In the genomic region with DNA sequence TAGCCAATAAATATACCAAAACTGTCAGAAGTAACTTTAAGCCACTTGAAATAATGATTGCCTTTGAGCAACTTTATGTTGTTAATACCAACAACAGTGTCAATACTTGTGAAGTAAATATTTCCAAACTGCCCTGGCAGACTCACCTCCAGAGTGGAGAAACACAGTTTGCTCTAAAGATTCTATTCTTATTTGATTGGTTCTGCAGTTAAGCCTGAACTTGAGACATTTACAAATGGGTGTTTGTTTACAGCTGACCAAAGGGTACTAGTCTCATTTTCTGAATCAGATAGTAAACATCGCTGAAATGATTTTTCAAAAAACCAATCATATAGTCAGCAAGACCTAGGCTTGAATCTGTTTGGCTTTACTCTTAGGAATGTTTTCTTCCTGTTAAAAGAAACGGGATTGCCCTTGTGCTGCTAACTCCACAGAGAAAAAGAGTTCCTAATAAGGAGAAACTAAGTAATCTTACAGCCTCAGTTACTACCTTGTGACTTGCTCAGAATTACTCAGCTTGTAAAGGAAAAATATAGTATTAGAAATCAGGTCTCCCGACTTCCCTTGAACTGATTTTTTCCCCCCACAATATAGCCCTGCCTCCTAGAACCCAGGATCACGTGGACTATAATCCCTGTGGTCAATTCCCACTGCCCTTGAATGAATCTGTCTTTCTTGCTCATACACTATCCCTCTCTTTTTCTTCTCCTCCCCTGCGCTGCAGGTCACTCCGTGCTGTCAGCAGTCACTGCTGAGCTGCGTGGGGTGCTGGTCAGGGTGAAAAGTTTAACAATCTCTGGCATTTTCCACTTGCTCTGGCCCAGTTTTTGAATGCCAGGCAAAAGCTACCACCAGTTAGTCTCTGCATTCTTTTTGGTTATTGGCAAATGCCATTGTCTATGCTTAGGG, we compare ENCODE assay signal across 12 cellular contexts. TPM values are rescaled to one million over a fixed set of nuclear protein-coding genes. Genes with fewer than 3 reads are reported as not detected.
DNase-seq lines count a peak whose midpoint lies in the region; ATAC-seq and TF ChIP-seq lines count a peak whose summit lies in the region.
"Had no signal": no experiment of that assay in that cellular context is flagged by ENCODE, and none has a peak within 500 bp of the region (broad histone marks: within the 10 kb centered on the region; RNA-seq: fewer than 3 reads in every experiment).

No MANE protein-coding gene starts in this region.

- no peak overlapping the region for H3K4me3 ChIP-seq in choroid plexus epithelial cell (ENCODE audit: low read depth, low read length)
- no peak overlapping the region for H3K4me3 ChIP-seq in skeletal muscle satellite cell (ENCODE audit: low read length)
- H3K4me3 ChIP-seq in HAP-1, result no peak overlapping the region
- no peak overlapping the region for H3K4me3 ChIP-seq in mucosa of descending colon
- H3K4me3 ChIP-seq: SJSA1 had no signal

- no peak overlapping the region for H3K9ac ChIP-seq in skeletal muscle satellite cell (ENCODE audit: low read depth, low read length)

- H3K36me3 ChIP-seq in skeletal muscle satellite cell (ENCODE audit: insufficient read depth, low read length) (no peaks in the 10 kb centered on the region), HAP-1 (replicated peaks) (no peaks in the 10 kb centered on the region), mucosa of descending colon (ENCODE audit: low read depth) (no peaks in the 10 kb centered on the region)
- H3K36me3 ChIP-seq: SJSA1 had no signal

- H3K9me3 ChIP-seq in skeletal muscle satellite cell (replicated peaks; ENCODE audit: low read length) (no peaks in the 10 kb centered on the region), HAP-1 (no peaks in the 10 kb centered on the region), mucosa of descending colon (no peaks in the 10 kb centered on the region)
- H3K9me3 ChIP-seq: SJSA1 had no signal

- no peak for ATAC-seq in mucosa of descending colon
- ATAC-seq: naive thymus-derived CD8-positive, alpha-beta T cell had no signal

- H3K4me1 ChIP-seq in skeletal muscle satellite cell (ENCODE audit: control insufficient read depth, insufficient read depth, low read length), result peaks cover 19% of the 10 kb centered on the region
- H3K4me1 ChIP-seq in HAP-1, result no peaks in the 10 kb centered on the region
- no peaks in the 10 kb centered on the region for H3K4me1 ChIP-seq in mucosa of descending colon (ENCODE audit: low read depth)

- H3K27me3 ChIP-seq in skeletal muscle satellite cell (ENCODE audit: control insufficient read depth, insufficient read depth, low read length) (no peaks in the 10 kb centered on the region), HAP-1 (ENCODE audit: low read depth) (no peaks in the 10 kb centered on the region)
- H3K27me3 ChIP-seq: SJSA1 had no signal

- TF ChIP-seq CTCF in choroid plexus epithelial cell (conservative IDR thresholded peaks at IDR 0.05; ENCODE audit: low read depth, low read length), result no peak
- TF ChIP-seq CTCF in mucosa of descending colon (IDR thresholded peaks at IDR 0.05), result no peak

- DNase-seq in GM04503 (ENCODE audit: low read depth) (peak; percentile 75), choroid plexus epithelial cell (ENCODE audit: low read depth) (peak; percentile 54), left kidney (ENCODE audit: low read depth, low spot score) (peak; percentile 22), HAP-1 (ENCODE audit: low spot score in 2 of 2) (no peak), mucosa of descending colon (no peak)
- DNase-seq in stimulated activated CD4-positive, alpha-beta T cell treated with anti-CD3 and anti-CD28 coated beads, Interleukin-2, amount 100 ng/mL, for 48 hours, result no peak
- no peak for DNase-seq in NK-92 treated with Interleukin-12 subunit alpha and Interleukin-12 subunit beta, amount 100 ng/mL, for 24 hours (lab: John Stamatoyannopoulos, UW)
- DNase-seq: effector CD4-positive, alpha-beta T cell; naive thymus-derived CD8-positive, alpha-beta T cell; NCI-H2029 had no signal

- peak overlapping the region; percentile 67 for H3K4me2 ChIP-seq in skeletal muscle satellite cell (ENCODE audit: low read length)

- intact Hi-C loops in mucosa of descending colon (cut with DNase I, micrococcal nuclease), result loop anchor here in 1 of 2 donors (10.0 kb wide), 1 partner anchor 61 kb away; no protein-coding TSS in a partner anchor

- in situ Hi-C loops in HAP-1 (cut with MboI; ENCODE audit: low sequenced_read_pairs), result no loop called here

RNA-seq across cellular contexts. Expression of a gene that starts 1.6 kb away (rescaled TPM):
- total RNA-seq in skeletal muscle satellite cell (2012; rRNA removed), result not detected in 2 replicates
- 1 to 10 TPM in 1 of 3 donors, under 1 TPM in 2; 0.75 to 3.8 (median 0.75) TPM for total RNA-seq in mucosa of descending colon
- total RNA-seq: naive thymus-derived CD8-positive, alpha-beta T cell had no signal

RNA-seq across cellular contexts. Expression of a gene that starts 32.0 kb away (rescaled TPM):
- 0.25 TPM in 1 of 2 replicates, not detected in the other for total RNA-seq in skeletal muscle satellite cell (2012; rRNA removed)
- not detected for total RNA-seq in mucosa of descending colon
- total RNA-seq: SJSA1 had no signal

Comparison
In these comparisons a context has a peak if more than half of its experiments do, and no peak if none do; other contexts are left out.
1. DNase-seq: peak in GM04503 (single experiment), choroid plexus epithelial cell (single experiment) and left kidney (single experiment); none in stimulated activated CD4-positive, alpha-beta T cell treated with anti-CD3 and anti-CD28 coated beads, Interleukin-2, amount 100 ng/mL, for 48 hours (0 of 2), NK-92 treated with Interleukin-12 subunit alpha and Interleukin-12 subunit beta, amount 100 ng/mL, for 24 hours (single experiment), HAP-1 (0 of 2) and mucosa of descending colon (0 of 3).